In genomic region chr12:93377543-93378372, GRCh38 we compare ENCODE assay signal across 8 cellular contexts. TPM values are rescaled to one million over a fixed set of nuclear protein-coding genes. Genes with fewer than 3 reads are reported as not detected.
DNase-seq lines count a peak whose midpoint lies in the region; ATAC-seq and TF ChIP-seq lines count a peak whose summit lies in the region.
"Not testable (repeated sequence)": the region's sequence is repeated elsewhere in the genome, so short reads cannot be mapped to it uniquely, and the experiment has no call there.

Gene NUDT4 (plus strand): TSS chr12:93377925. CDS start chr12:93378323, 398 bp downstream.

- H3K79me2 ChIP-seq in smooth muscle cell (ENCODE audit: low read depth) = peaks cover 50% of the 10 kb centered on the region

- DNase-seq in AG04449 (ENCODE audit: low read depth, low spot score) = peak; percentile 46
- DNase-seq in NCI-H2227 treated with DMSO at 0.1 percent for 48 hours (lab: John Stamatoyannopoulos, UW) = peak; percentile 93
- peak; percentile 98 for DNase-seq in WERI-Rb-1
- peak; percentile 96 to 97 for DNase-seq in breast epithelium (ENCODE audit: low spot score in 2 of 2)
- DNase-seq in iPS-NIHi7 (ENCODE audit: extremely low spot score) = peak; percentile 95
- peak; percentile 95 for DNase-seq in smooth muscle cell (lab: John Stamatoyannopoulos, UW; ENCODE audit: unreplicated experiment)

- peaks cover 43% of the 10 kb centered on the region for H4K20me1 ChIP-seq in smooth muscle cell (ENCODE audit: low read depth)

- not testable (repeated sequence) for H3K36me3 ChIP-seq in WERI-Rb-1; breast epithelium; smooth muscle cell (ENCODE audit: low read depth)

- CTCF ChIA-PET in AG04449 (lab: Yijun Ruan, JAX) = interaction anchor here (0.9 to 1.6 kb wide), 3 partner anchors 8 to 351 kb away, joined by 3 to 4 read pairs (median 3); no protein-coding TSS in a partner anchor

- not testable (repeated sequence) for H3K27me3 ChIP-seq in WERI-Rb-1 (ENCODE audit: insufficient read depth, low read depth, severe bottlenecking); breast epithelium; smooth muscle cell (ENCODE audit: low read depth)

- peaks cover 11% of the 10 kb centered on the region for H3F3A ChIP-seq in smooth muscle cell (ENCODE audit: low read depth)

- ATAC-seq in GM18909 (IDR thresholded peaks at IDR 0.05; ENCODE audit: poor library complexity, unreplicated experiment) = peak; percentile 72
- ATAC-seq in HG03159 (IDR thresholded peaks at IDR 0.05; ENCODE audit: unreplicated experiment) = peak; percentile 69

- H3K9me3 ChIP-seq in WERI-Rb-1 (ENCODE audit: severe bottlenecking); breast epithelium; smooth muscle cell (replicated peaks; ENCODE audit: low read depth): not testable (repeated sequence)

- H3K4me3 ChIP-seq in AG04449 (ENCODE audit: low read depth, low read length) = peak within 1 kb of the TSS; percentile 79
- H3K4me3 ChIP-seq in WERI-Rb-1 (ENCODE audit: low read depth, low read length) = peak within 1 kb of the TSS; percentile 94
- peak within 1 kb of the TSS; percentile 85 to 94 (median 89) for H3K4me3 ChIP-seq in breast epithelium
- peak within 1 kb of the TSS; percentile 93 for H3K4me3 ChIP-seq in smooth muscle cell

- H3K27ac ChIP-seq in WERI-Rb-1 (peak within 1 kb of the TSS; percentile 88), breast epithelium (peak within 1 kb of the TSS; percentile 96 to 97), smooth muscle cell (ENCODE audit: low read depth) (peak within 1 kb of the TSS; percentile 96)

- intact Hi-C loops in breast epithelium (cut with DNase I; ENCODE audit: low total_unique reads) = not testable (repeated sequence)

- TF ChIP-seq CTCF in AG04449 (IDR thresholded peaks at IDR 0.05; ENCODE audit: insufficient read depth, low read length, missing control alignments) = peak; percentile 19
- not testable (repeated sequence) for TF ChIP-seq CTCF in WERI-Rb-1 (IDR thresholded peaks at IDR 0.05; ENCODE audit: low read depth, low read length); smooth muscle cell (IDR thresholded peaks at IDR 0.05; ENCODE audit: borderline replicate concordance, insufficient read depth, poor library complexity, severe bottlenecking)
- TF ChIP-seq CTCF in breast epithelium (IDR thresholded peaks at IDR 0.05) = peak in 1 of 3 donors; percentile 4

- H2AFZ ChIP-seq in smooth muscle cell (ENCODE audit: low read depth) = peak within 1 kb of the TSS; percentile 93

- peak within 1 kb of the TSS; percentile 96 for H3K9ac ChIP-seq in smooth muscle cell (ENCODE audit: low read depth)

- WGBS in smooth muscle cell (ENCODE audit: low lambda C conversion rate) = under 1% methylated on average over 11 of the region's 89 CpGs

- peaks cover 0 to 18% of the 10 kb centered on the region in 2 donors for H3K4me1 ChIP-seq in breast epithelium
- H3K4me1 ChIP-seq in smooth muscle cell (ENCODE audit: low read depth) = peaks cover 45% of the 10 kb centered on the region

- POLR2A ChIA-PET in AG04449 (lab: Yijun Ruan, JAX) = not testable (repeated sequence)

- peak within 1 kb of the TSS; percentile 94 for H3K4me2 ChIP-seq in smooth muscle cell

- TF ChIP-seq POLR2A in breast epithelium (IDR thresholded peaks at IDR 0.05) = peak; percentile 51

RNA-seq across cellular contexts. Expression of gene NUDT4, which starts in this region (rescaled TPM):
- 10 to 100 TPM; 51.1 to 94.3 (median 72.4) TPM for total RNA-seq in breast epithelium
- 83.2 and 91.2 TPM in 2 replicates for total RNA-seq in smooth muscle cell
- polyA plus RNA-seq in smooth muscle cell = 49.4 and 53.9 TPM in 2 replicates

Comparison
In these comparisons a context has a peak if more than half of its experiments do, and no peak if none do; other contexts are left out.
1. Peak in every context shown above with its lines: DNase-seq, ATAC-seq, H3K4me3 ChIP-seq and H3K27ac ChIP-seq.
2. DNase-seq: peak in every context shown above with its lines; median percentile 98 in WERI-Rb-1; 96 in breast epithelium; 95 in iPS-NIHi7; 95 in smooth muscle cell; 93 in NCI-H2227 treated with DMSO at 0.1 percent for 48 hours; 46 in AG04449.